14 cellular contexts compared by ENCODE assay signal in the genomic region with DNA sequence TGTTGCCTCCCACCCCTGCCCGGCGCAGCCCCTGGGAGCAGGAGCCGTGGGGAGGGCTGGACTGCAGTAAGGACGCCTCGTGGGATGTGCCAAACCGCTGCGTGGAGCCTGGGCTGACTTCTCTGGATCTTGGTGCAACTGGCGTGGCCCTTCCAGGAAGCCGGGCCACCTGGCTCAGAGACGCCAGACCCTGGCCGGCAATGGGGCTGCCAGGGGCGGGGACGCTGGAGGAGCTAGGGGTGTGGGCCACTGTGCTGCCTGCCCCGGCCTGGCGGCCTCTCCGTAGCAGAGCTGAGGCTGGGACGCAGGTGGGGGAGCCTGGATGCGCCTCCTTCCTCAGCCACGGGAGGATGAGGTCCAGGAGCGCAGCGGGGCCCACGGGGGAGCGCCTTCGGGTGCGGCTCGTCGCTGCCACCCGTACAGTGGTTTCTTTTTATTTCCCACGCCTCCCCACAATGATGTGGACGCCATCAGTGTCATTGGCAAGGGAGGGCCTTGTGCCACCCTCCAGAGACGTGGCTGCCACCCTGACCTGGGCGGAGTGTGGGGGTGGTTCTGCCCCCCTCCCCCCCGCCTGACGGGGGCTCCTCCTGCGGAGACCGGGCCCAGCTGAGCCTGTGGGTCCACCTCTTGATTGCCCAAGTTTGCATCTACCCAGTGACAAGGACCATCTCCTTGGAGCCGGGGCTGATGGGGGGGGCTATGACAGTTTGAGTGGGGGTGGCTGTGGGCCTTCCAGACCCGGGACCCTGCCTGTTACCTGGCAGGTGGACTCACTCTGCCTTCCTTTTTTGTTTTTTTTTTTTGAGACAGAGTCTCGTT.
"Had no signal": no experiment of that assay in that cellular context is flagged by ENCODE, and none has a peak within 500 bp of the region (broad histone marks: within the 10 kb centered on the region; RNA-seq: fewer than 3 reads in every experiment).

No MANE protein-coding gene starts in this region.

- ATAC-seq: activated naive CD8-positive, alpha-beta T cell treated with anti-CD3 and anti-CD28 coated beads, Interleukin-2, amount 50 U/mL, for 24 hours had no signal

- H3K27ac Mint-ChIP-seq: activated naive CD8-positive, alpha-beta T cell treated with anti-CD3 and anti-CD28 coated beads, Interleukin-2, amount 50 U/mL, for 24 hours; activated T-cell treated with anti-CD3 and anti-CD28 coated beads, Interleukin-2, amount 50 U/mL, for 72 hours; nephron progenitor cell had no signal

- H3K27ac ChIP-seq: coronary artery, pancreas, transverse colon had no signal

- H3K4me1 Mint-ChIP-seq: activated naive CD8-positive, alpha-beta T cell treated with anti-CD3 and anti-CD28 coated beads, Interleukin-2, amount 50 U/mL, for 24 hours; nephron progenitor cell had no signal

- H3K9me3 Mint-ChIP-seq: activated naive CD8-positive, alpha-beta T cell treated with anti-CD3 and anti-CD28 coated beads, Interleukin-2, amount 50 U/mL, for 24 hours; activated T-cell treated with anti-CD3 and anti-CD28 coated beads, Interleukin-2, amount 50 U/mL, for 72 hours had no signal

- H3K4me3 ChIP-seq: coronary artery, pancreas, transverse colon had no signal

- H3K27me3 ChIP-seq: pancreas, transverse colon had no signal

- H3K9me3 ChIP-seq: pancreas, transverse colon had no signal

- H3K4me1 ChIP-seq: pancreas, transverse colon had no signal

- DNase-seq: activated CD8-positive, alpha-beta memory T cell treated with anti-CD3 and anti-CD28 coated beads, Interleukin-2, amount 50 U/mL, for 4 hours; activated naive CD4-positive, alpha-beta T cell treated with Interleukin-2 at 50 U/mL for 16 hours; activated naive CD8-positive, alpha-beta T cell treated with anti-CD3 and anti-CD28 coated beads, Interleukin-2, amount 50 U/mL, for 24 hours; activated T-cell treated with anti-CD3 and anti-CD28 coated beads, Interleukin-2, amount 50 U/mL, for 72 hours; effector memory CD4-positive, alpha-beta T cell; hippocampal formation; mammary epithelial cell; nephron progenitor cell; retina; small intestine; substantia nigra; transverse colon had no signal

- H3K4me3 Mint-ChIP-seq: activated naive CD8-positive, alpha-beta T cell treated with anti-CD3 and anti-CD28 coated beads, Interleukin-2, amount 50 U/mL, for 24 hours; activated T-cell treated with anti-CD3 and anti-CD28 coated beads, Interleukin-2, amount 50 U/mL, for 72 hours; nephron progenitor cell had no signal

- H3K36me3 ChIP-seq: pancreas, transverse colon had no signal

- H3K27me3 Mint-ChIP-seq: activated naive CD8-positive, alpha-beta T cell treated with anti-CD3 and anti-CD28 coated beads, Interleukin-2, amount 50 U/mL, for 24 hours had no signal
